Comparison of ENCODE assay signal across 23 cellular contexts in the genomic region with DNA sequence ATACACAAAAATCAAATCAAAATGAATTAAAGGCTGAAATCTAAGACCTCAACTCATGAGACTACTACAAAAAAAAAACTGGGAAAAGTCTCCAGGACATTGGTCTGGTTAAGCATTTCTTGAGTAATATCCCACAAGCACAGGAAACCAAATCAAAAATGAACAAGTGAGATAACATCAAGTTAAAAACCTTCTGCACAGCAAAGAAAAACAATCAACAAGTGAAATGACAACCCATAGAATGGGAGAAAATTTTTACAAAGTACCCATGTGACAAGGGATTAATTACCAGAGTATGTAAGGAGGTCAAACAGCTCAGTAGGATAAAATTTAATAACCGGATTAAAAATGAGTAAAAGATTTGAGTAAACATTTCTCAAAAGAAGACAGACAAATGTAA.
A peak's percentile ranks its signal among the peaks of the same experiment; 100 is the strongest.
DNase-seq lines count a peak whose midpoint lies in the region; ATAC-seq and TF ChIP-seq lines count a peak whose summit lies in the region.
"Had no signal": no experiment of that assay in that cellular context is flagged by ENCODE, and none has a peak within 500 bp of the region (broad histone marks: within the 10 kb centered on the region; RNA-seq: fewer than 3 reads in every experiment).

No MANE protein-coding gene starts in this region.

- no peaks in the 10 kb centered on the region for H4K20me1 ChIP-seq in PC-3 (ENCODE audit: low read length)
- H4K20me1 ChIP-seq: BLaER1 had no signal

- peaks cover under 1% of the 10 kb centered on the region for H3K4me1 ChIP-seq in PC-3 (ENCODE audit: insufficient read depth, low read length)
- H3K4me1 ChIP-seq: BE2C, BLaER1 had no signal

- no peak overlapping the region for H3K4me3 ChIP-seq in PC-3 (ENCODE audit: low read length)
- H3K4me3 ChIP-seq: BLaER1, GM12878 had no signal

- H3K36me3 ChIP-seq in PC-3 (ENCODE audit: low read depth, low read length): no peaks in the 10 kb centered on the region
- H3K36me3 ChIP-seq: BE2C, BLaER1 had no signal

- H3F3A ChIP-seq in PC-3 (ENCODE audit: low read length, unreplicated experiment): no peaks in the 10 kb centered on the region

- ATAC-seq in PC-3 (no peak), esophagus mucosa (no peak)
- ATAC-seq: GM12878 had no signal

- no peak overlapping the region for H3K27ac ChIP-seq in PC-3 (ENCODE audit: low read length)
- H3K27ac ChIP-seq: BLaER1 had no signal

- intact Hi-C loops in PC-3 (cut with micrococcal nuclease): no loop called here

- TF ChIP-seq CTCF in PC-3 (conservative IDR thresholded peaks at IDR 0.05; ENCODE audit: low read depth, low read length): no peak

- no TSS peak for BruUV-seq in PC-3 (replicated peaks; lab: Mats Ljungman, UMichigan)

- no peak overlapping the region for H3K9ac ChIP-seq in PC-3 (ENCODE audit: low read length)
- H3K9ac ChIP-seq: BLaER1 had no signal

- POLR2A ChIA-PET in PC-3 (lab: Charles Lee; ENCODE audit: unreplicated experiment): no interaction called here

- no peak overlapping the region for H2AFZ ChIP-seq in PC-3 (ENCODE audit: low read length)

- CTCF ChIA-PET in PC-3 (lab: Charles Lee): no interaction called here

- 0 out of 2 replicates have a peak, but pooled peaks cover 5% of the 10 kb centered on the region for H3K9me3 ChIP-seq in PC-3 (ENCODE audit: low read length)
- H3K9me3 ChIP-seq: BE2C, BLaER1 had no signal

- H3K4me2 ChIP-seq in PC-3 (ENCODE audit: low read length): no peak overlapping the region
- H3K4me2 ChIP-seq: BLaER1 had no signal

- H3K27me3 ChIP-seq in PC-3 (ENCODE audit: low read length): no peaks in the 10 kb centered on the region
- H3K27me3 ChIP-seq: BE2C, BLaER1 had no signal

- DNase-seq in EL (peak; percentile 12), dermis blood vessel endothelial cell (peak; percentile 25), glomerular endothelial cell (ENCODE audit: extremely low read depth, low read depth, low spot score) (peak; percentile 10), PC-3 (no peak), RPMI8226 (no peak), RKO (ENCODE audit: low spot score) (no peak)
- DNase-seq: 8988T; ACHN; BE2C; C1 segment of cervical spinal cord; CD4-positive, alpha-beta memory T cell; CD4-positive, CD25-positive, alpha-beta regulatory T cell; CD8-positive, alpha-beta memory T cell; COR-L47; DMS 273 treated with DMSO at 0.1 percent for 48 hours; DMS153; DMS53; DMS79; DND-41; GDM1 had no signal

- H3K79me2 ChIP-seq in PC-3 (ENCODE audit: low read length): no peaks in the 10 kb centered on the region

- no peaks in the 10 kb centered on the region for H3K9me2 ChIP-seq in PC-3 (replicated peaks; ENCODE audit: low read length)

Comparison
In these comparisons a context has a peak if more than half of its experiments do, and no peak if none do; other contexts are left out.
1. DNase-seq: peak in EL (single experiment), dermis blood vessel endothelial cell (single experiment) and glomerular endothelial cell (single experiment); none in PC-3 (single experiment), RPMI8226 (single experiment) and RKO (single experiment).